ENCODE assay signal across 10 cellular contexts in the genomic region with DNA sequence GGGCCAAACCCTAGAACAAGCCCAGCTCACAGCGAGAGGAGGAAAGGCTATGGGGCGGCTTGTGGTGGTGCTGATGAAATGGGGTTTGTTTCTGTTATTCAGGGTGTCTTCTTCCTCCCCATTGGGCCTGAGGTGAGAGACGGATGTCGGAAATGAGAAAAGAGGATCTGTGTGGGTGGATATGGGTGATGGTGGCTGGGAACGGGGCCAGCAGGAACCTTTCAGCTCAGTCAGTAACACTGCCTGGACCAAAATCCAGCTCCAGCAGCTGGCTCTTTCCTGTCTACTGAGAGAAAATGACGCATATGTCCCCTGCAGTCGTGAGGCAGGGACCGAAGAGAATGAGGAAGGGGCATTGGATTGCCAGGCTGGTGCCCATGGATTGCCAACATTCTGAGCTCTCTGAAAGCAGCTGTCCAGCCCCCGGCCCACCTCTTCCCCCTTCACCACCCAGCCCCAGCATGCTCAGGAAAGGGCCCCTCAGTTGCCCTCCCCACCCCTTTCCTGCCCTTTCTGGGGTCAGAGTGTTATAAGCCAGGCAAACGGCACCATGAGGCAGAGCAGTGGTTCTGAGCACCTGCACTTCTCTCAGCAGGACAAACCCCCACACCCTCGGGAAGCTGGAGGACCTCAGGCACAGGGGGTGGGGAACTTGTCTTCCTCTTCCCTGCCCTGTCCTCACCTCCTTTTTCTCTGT. TPM values are rescaled to one million over a fixed set of nuclear protein-coding genes. Genes with fewer than 3 reads are reported as not detected.
A peak's percentile ranks its signal among the peaks of the same experiment; 100 is the strongest.
DNase-seq lines count a peak whose midpoint lies in the region; ATAC-seq and TF ChIP-seq lines count a peak whose summit lies in the region.
"Had no signal": no experiment of that assay in that cellular context is flagged by ENCODE, and none has a peak within 500 bp of the region (broad histone marks: within the 10 kb centered on the region; RNA-seq: fewer than 3 reads in every experiment).

No MANE protein-coding gene starts in this region.

- peak; percentile 87 to 89 for ATAC-seq in activated T-cell treated with anti-CD3 and anti-CD28 coated beads, Interleukin-2, amount 50 U/mL, for 72 hours (replicated peaks in 1 of 2)
- no peak for ATAC-seq in GM21576 (IDR thresholded peaks at IDR 0.05; ENCODE audit: unreplicated experiment)

- peak overlapping the region in 1 of 2 donors; percentile 40 for H3K4me3 Mint-ChIP-seq in activated T-cell treated with anti-CD3 and anti-CD28 coated beads, Interleukin-2, amount 50 U/mL, for 72 hours
- peak overlapping the region in 2 of 3 experiments; percentile 69 to 86 for H3K4me3 Mint-ChIP-seq in nephron
- H3K4me3 Mint-ChIP-seq: mesothelial cell of epicardium had no signal

- H3K4me1 Mint-ChIP-seq in activated T-cell treated with anti-CD3 and anti-CD28 coated beads, Interleukin-2, amount 50 U/mL, for 72 hours (ENCODE audit: low read depth) = peaks cover 14% of the 10 kb centered on the region
- H3K4me1 Mint-ChIP-seq in nephron = peaks cover 36% of the 10 kb centered on the region
- H3K4me1 Mint-ChIP-seq: mesothelial cell of epicardium had no signal

- H3K27ac Mint-ChIP-seq in activated T-cell treated with anti-CD3 and anti-CD28 coated beads, Interleukin-2, amount 50 U/mL, for 72 hours = no peak overlapping the region
- H3K27ac Mint-ChIP-seq in nephron = peak overlapping the region in 2 of 3 experiments; percentile 13 to 34
- H3K27ac Mint-ChIP-seq: mesothelial cell of epicardium had no signal

- TF ChIP-seq CTCF in GM20000 (IDR thresholded peaks at IDR 0.05; ENCODE audit: extremely low read depth, missing control alignments) = no peak
- TF ChIP-seq CTCF in nephron (IDR thresholded peaks at IDR 0.05; ENCODE audit: unreplicated experiment in 3 of 3) = no peak

- no peaks in the 10 kb centered on the region for H3K36me3 Mint-ChIP-seq in activated T-cell treated with anti-CD3 and anti-CD28 coated beads, Interleukin-2, amount 50 U/mL, for 72 hours (ENCODE audit: insufficient read depth in 2 of 2)
- H3K36me3 Mint-ChIP-seq in nephron (ENCODE audit: low read depth) = no peaks in the 10 kb centered on the region
- H3K36me3 Mint-ChIP-seq: mesothelial cell of epicardium had no signal

- H3K9me3 Mint-ChIP-seq in activated T-cell treated with anti-CD3 and anti-CD28 coated beads, Interleukin-2, amount 50 U/mL, for 72 hours = no peaks in the 10 kb centered on the region
- H3K9me3 Mint-ChIP-seq in nephron = no peaks in the 10 kb centered on the region
- H3K9me3 Mint-ChIP-seq: mesothelial cell of epicardium had no signal

- no peaks in the 10 kb centered on the region for H3K27me3 Mint-ChIP-seq in activated T-cell treated with anti-CD3 and anti-CD28 coated beads, Interleukin-2, amount 50 U/mL, for 72 hours (ENCODE audit: low read depth)
- H3K27me3 Mint-ChIP-seq in nephron (ENCODE audit: low read depth) = peaks cover 7% of the 10 kb centered on the region

- peak; percentile 51 for DNase-seq in GF-D8 (lab: John Stamatoyannopoulos, UW)
- peak; percentile 22 for DNase-seq in GM20000 (ENCODE audit: low spot score)
- peak; percentile 31 to 32 for DNase-seq in activated T-cell treated with anti-CD3 and anti-CD28 coated beads, Interleukin-2, amount 50 U/mL, for 72 hours
- DNase-seq in AG08396 (ENCODE audit: low spot score) = no peak
- DNase-seq in cortex of kidney (lab: John Stamatoyannopoulos, UW) = no peak
- DNase-seq: activated CD8-positive, alpha-beta memory T cell treated with anti-CD3 and anti-CD28 coated beads, Interleukin-2, amount 50 U/mL, for 48 hours; testis had no signal

RNA-seq across cellular contexts. Expression of gene MYH3, which starts 4.0 kb away (rescaled TPM):
- 1 to 10 TPM; 4.6 to 5.4 TPM for total RNA-seq in activated T-cell treated with anti-CD3 and anti-CD28 coated beads, Interleukin-2, amount 50 U/mL, for 72 hours

RNA-seq across cellular contexts. Expression of gene SCO1, which starts 44.2 kb away (rescaled TPM):
- total RNA-seq in activated T-cell treated with anti-CD3 and anti-CD28 coated beads, Interleukin-2, amount 50 U/mL, for 72 hours = 10 to 100 TPM; 27.8 to 32.2 TPM

RNA-seq across cellular contexts. Expression of gene ADPRM, which starts 44.3 kb away (rescaled TPM):
- total RNA-seq in activated T-cell treated with anti-CD3 and anti-CD28 coated beads, Interleukin-2, amount 50 U/mL, for 72 hours = 10 to 100 TPM; 22.6 to 28.7 TPM

Comparison
In these comparisons a context has a peak if more than half of its experiments do, and no peak if none do; other contexts are left out.
1. DNase-seq: peak in GF-D8 (single experiment), GM20000 (single experiment) and activated T-cell treated with anti-CD3 and anti-CD28 coated beads, Interleukin-2, amount 50 U/mL, for 72 hours (2 of 2); none in AG08396 (single experiment) and cortex of kidney (single experiment).